9 cellular contexts compared by ENCODE assay signal in the genomic region with DNA sequence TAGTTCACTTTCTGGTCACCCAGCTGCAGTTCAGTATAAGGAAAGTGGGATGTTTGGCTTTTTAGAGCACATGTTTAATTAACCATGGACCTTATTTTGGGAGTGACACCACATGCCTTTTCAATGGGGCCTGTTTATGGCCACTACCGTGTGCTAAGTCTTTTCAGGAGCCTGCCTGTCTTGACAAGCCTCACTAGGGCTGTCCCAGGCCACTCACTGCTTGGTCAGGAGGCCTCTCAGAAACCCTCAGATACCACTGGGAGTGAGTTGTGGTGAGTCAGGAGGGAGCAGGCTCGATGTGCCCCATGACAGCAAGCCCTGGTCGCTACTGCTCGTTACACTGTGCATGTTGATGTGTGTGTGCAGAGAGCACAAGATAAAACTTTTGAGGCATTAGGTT.
DNase-seq lines count a peak whose midpoint lies in the region; ATAC-seq, FAIRE-seq and TF ChIP-seq lines count a peak whose summit lies in the region.
"Had no signal": no experiment of that assay in that cellular context is flagged by ENCODE, and none has a peak within 500 bp of the region (broad histone marks: within the 10 kb centered on the region; RNA-seq: fewer than 3 reads in every experiment).

No MANE protein-coding gene starts in this region.

- H3K36me3 ChIP-seq in adipocyte (ENCODE audit: control insufficient read depth, insufficient read depth, low read length, severe bottlenecking), result peaks cover 6% of the 10 kb centered on the region
- H3K36me3 ChIP-seq in keratinocyte (ENCODE audit: control insufficient read depth in 2 of 2, extremely low read depth in 1 of 2, insufficient read depth in 2 of 2, low read length in 2 of 2), result peaks cover 0 to 2% of the 10 kb centered on the region in 2 experiments
- H3K36me3 ChIP-seq in ovary, result no peaks in the 10 kb centered on the region

- H3K4me2 ChIP-seq in keratinocyte (ENCODE audit: control insufficient read depth, extremely low read depth, insufficient read depth, low read depth, low read length), result peak overlapping the region; percentile 67

- peak; percentile 37 for DNase-seq in AG08396 (ENCODE audit: low spot score)
- peak; percentile 58 for DNase-seq in H4 (ENCODE audit: low spot score)
- peak; percentile 63 for DNase-seq in adipocyte (ENCODE audit: low read depth)
- DNase-seq in keratinocyte (ENCODE audit: low read depth, low spot score), result peak; percentile 90
- no peak for DNase-seq in ovary
- DNase-seq: endodermal cell had no signal

- H3K4me1 ChIP-seq in adipocyte (ENCODE audit: control insufficient read depth, insufficient read depth, low read length) (peaks cover 49% of the 10 kb centered on the region), keratinocyte (ENCODE audit: control insufficient read depth, extremely low read depth, insufficient read depth, low read length) (peaks cover 59% of the 10 kb centered on the region), ovary (ENCODE audit: insufficient read depth) (peaks cover 12% of the 10 kb centered on the region)

- intact Hi-C loops in ovary (cut with DNase I), result no loop called here

- 63 to 73% (median 70%) methylated on average over 4 of the region's 4 CpGs for WGBS in ovary, 3 donors

- peak; percentile 86 for FAIRE-seq in keratinocyte (lab: Jason Lieb, UNC)

- no peaks in the 10 kb centered on the region for H3K9me1 ChIP-seq in keratinocyte (ENCODE audit: control insufficient read depth, extremely low read depth, insufficient read depth, low read length)

- peaks cover 2% of the 10 kb centered on the region for H4K20me1 ChIP-seq in keratinocyte (ENCODE audit: control insufficient read depth, extremely low read depth, insufficient read depth, low read length)

- H2AFZ ChIP-seq in keratinocyte (ENCODE audit: control insufficient read depth, low read length), result no peak overlapping the region

- TF ChIP-seq EP300 in ovary (IDR thresholded peaks at IDR 0.05), result no peak

- H3K27me3 ChIP-seq in adipocyte (replicated peaks; ENCODE audit: control insufficient read depth, insufficient read depth, low read length) (no peaks in the 10 kb centered on the region), keratinocyte (ENCODE audit: control insufficient read depth, extremely low read depth, insufficient read depth, low read length) (no peaks in the 10 kb centered on the region), ovary (no peaks in the 10 kb centered on the region)

- ATAC-seq in HG03460 (IDR thresholded peaks at IDR 0.05; ENCODE audit: unreplicated experiment) (no peak), GM18867 (IDR thresholded peaks at IDR 0.05; ENCODE audit: unreplicated experiment) (no peak), HG03135 (IDR thresholded peaks at IDR 0.05; ENCODE audit: unreplicated experiment) (no peak)

- H3K4me3 ChIP-seq in adipocyte (ENCODE audit: low read length) (no peak overlapping the region), keratinocyte (ENCODE audit: control insufficient read depth in 2 of 3, extremely low read depth in 1 of 3, insufficient read depth in 2 of 3, low read depth in 1 of 3, low read length in 3 of 3) (peak overlapping the region in 1 of 3 experiments; percentile 13), ovary (no peak overlapping the region)

- H3K79me2 ChIP-seq in keratinocyte (ENCODE audit: control insufficient read depth, insufficient read depth, low read length), result peaks cover 69% of the 10 kb centered on the region

- H3K9me3 ChIP-seq in adipocyte (ENCODE audit: control insufficient read depth, low read length) (no peaks in the 10 kb centered on the region), keratinocyte (ENCODE audit: control insufficient read depth, low read depth, low read length) (no peaks in the 10 kb centered on the region), ovary (no peaks in the 10 kb centered on the region)

- TF ChIP-seq CTCF in keratinocyte (optimal IDR thresholded peaks at IDR 0.05 in 1 of 3, IDR thresholded peaks at IDR 0.05 in 1 of 3, conservative IDR thresholded peaks at IDR 0.05 in 1 of 3; ENCODE audit: extremely low read depth in 1 of 3, insufficient read depth in 2 of 3, low read length in 3 of 3), result no peak
- no peak for TF ChIP-seq CTCF in ovary (IDR thresholded peaks at IDR 0.05)

- no peak overlapping the region for H3K9ac ChIP-seq in adipocyte (ENCODE audit: low read length)
- peak overlapping the region; percentile 53 for H3K9ac ChIP-seq in keratinocyte (ENCODE audit: control insufficient read depth, extremely low read depth, insufficient read depth, low read length)

- dilution Hi-C loops in keratinocyte (cut with MboI; ENCODE audit: extremely low pct_ligation_motif_present, low sequenced_read_pairs), result no loop called here

- no peak for TF ChIP-seq POLR2A in ovary (IDR thresholded peaks at IDR 0.05)

- peak overlapping the region; percentile 91 for H3K27ac ChIP-seq in keratinocyte (ENCODE audit: control insufficient read depth, insufficient read depth, low read length)
- H3K27ac ChIP-seq in ovary, result no peak overlapping the region

Comparison
In these comparisons a context has a peak if more than half of its experiments do, and no peak if none do; other contexts are left out.
1. DNase-seq: peak in AG08396 (single experiment), H4 (single experiment), adipocyte (single experiment) and keratinocyte (single experiment); none in ovary (0 of 5).